24 cellular contexts compared by ENCODE assay signal in the genomic region with DNA sequence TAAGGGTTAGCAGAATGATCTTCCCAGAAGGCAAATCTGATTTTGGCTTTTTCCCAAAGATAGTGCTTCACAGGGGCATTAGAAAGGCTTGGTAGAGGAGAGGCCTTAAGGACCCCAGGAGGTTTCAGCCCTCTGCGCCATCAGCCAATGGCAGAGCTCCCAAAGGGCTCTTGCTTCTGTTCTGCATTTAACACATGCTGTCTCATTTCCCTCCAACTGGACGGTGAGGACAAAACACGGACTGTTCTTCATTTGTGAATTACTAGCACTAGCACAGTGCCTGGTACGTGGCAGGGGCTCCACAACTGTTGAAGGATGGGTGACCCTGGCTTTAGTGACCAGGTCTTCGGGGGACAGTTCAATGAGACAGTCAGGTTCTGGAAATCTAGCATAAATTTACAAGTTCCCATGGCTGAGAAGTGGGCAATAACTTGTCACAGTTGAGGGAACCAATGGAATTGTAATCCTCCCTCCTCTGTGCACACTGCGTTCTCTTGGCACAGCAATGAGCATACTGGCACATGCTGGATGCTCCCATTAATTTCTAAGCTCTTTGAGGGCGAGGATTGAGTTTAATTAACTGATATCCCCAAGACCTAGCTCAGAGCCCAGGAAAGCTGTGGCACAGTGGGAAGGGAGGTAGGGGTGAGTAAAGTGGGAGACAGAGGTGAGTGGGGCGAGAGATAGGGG.
"Had no signal": no experiment of that assay in that cellular context is flagged by ENCODE, and none has a peak within 500 bp of the region (broad histone marks: within the 10 kb centered on the region; RNA-seq: fewer than 3 reads in every experiment).

No MANE protein-coding gene starts in this region.

- H3K9me3 ChIP-seq: esophagus muscularis mucosa, left lung, mucosa of descending colon, neutrophil, right atrium auricular region, stomach, testis, upper lobe of right lung had no signal

- FAIRE-seq: kidney, small intestine had no signal

- H3K27ac ChIP-seq: esophagus muscularis mucosa, neutrophil, testis, upper lobe of right lung had no signal

- H3K27me3 ChIP-seq: esophagus muscularis mucosa, left lung, neutrophil, right atrium auricular region, stomach, testis, upper lobe of right lung had no signal

- DNase-seq: activated CD4-positive, alpha-beta T cell treated with anti-CD3 and anti-CD28 coated beads for 4 hours; activated CD8-positive, alpha-beta memory T cell treated with anti-CD3 and anti-CD28 coated beads, Interleukin-2, amount 50 U/mL, for 4 hours; activated CD8-positive, alpha-beta T cell treated with anti-CD3 and anti-CD28 coated beads for 36 hours; activated gamma-delta T cell; activated T-cell treated with anti-CD3 and anti-CD28 coated beads, Interleukin-2, amount 50 U/mL, for 48 hours; central memory CD4-positive, alpha-beta T cell; cortex of kidney; effector CD4-positive, alpha-beta T cell; hippocampal formation; kidney; left lung; mammary epithelial cell; mucosa of descending colon; naive thymus-derived CD4-positive, alpha-beta T cell; small intestine; stomach; T-helper 17 cell; testis; upper lobe of right lung; WERI-Rb-1 had no signal

- ATAC-seq: activated CD8-positive, alpha-beta T cell treated with anti-CD3 and anti-CD28 coated beads for 36 hours; activated naive CD4-positive, alpha-beta T cell treated with anti-CD3 and anti-CD28 coated beads, Interleukin-2, amount 50 U/mL, for 72 hours; left lung; mucosa of descending colon; naive thymus-derived CD4-positive, alpha-beta T cell; T-helper 17 cell; upper lobe of right lung had no signal

- H3K4me3 ChIP-seq: esophagus muscularis mucosa, left lung, mucosa of descending colon, right atrium auricular region, stomach, testis, upper lobe of right lung had no signal

- H3K4me1 ChIP-seq: left lung, right atrium auricular region, testis, upper lobe of right lung had no signal
